Comparison of ENCODE assay signal across 9 cellular contexts in genomic region chr19:47391510-47392223, GRCh38. TPM values are rescaled to one million over a fixed set of nuclear protein-coding genes. Genes with fewer than 3 reads are reported as not detected.
A peak's percentile ranks its signal among the peaks of the same experiment; 100 is the strongest.
DNase-seq lines count a peak whose midpoint lies in the region; ATAC-seq, FAIRE-seq and TF ChIP-seq lines count a peak whose summit lies in the region.
"Had no signal": no experiment of that assay in that cellular context is flagged by ENCODE, and none has a peak within 500 bp of the region (broad histone marks: within the 10 kb centered on the region; RNA-seq: fewer than 3 reads in every experiment).

No MANE protein-coding gene starts in this region.

- H3K36me3 ChIP-seq in DND-41 (ENCODE audit: insufficient read depth, low read length) (no peaks in the 10 kb centered on the region), SK-N-SH (replicated peaks in 1 of 2; ENCODE audit: control insufficient read depth in 1 of 2, insufficient read depth in 2 of 2, low read length in 1 of 2) (no peaks in the 10 kb centered on the region)

- peaks cover 3% of the 10 kb centered on the region for H3K27me3 ChIP-seq in DND-41 (ENCODE audit: insufficient read depth, low read length, poor library complexity)
- no peaks in the 10 kb centered on the region for H3K27me3 ChIP-seq in SK-N-SH (ENCODE audit: insufficient read depth)

- H3K4me2 ChIP-seq in DND-41 (ENCODE audit: insufficient read depth, low read length), result no peak overlapping the region
- H3K4me2 ChIP-seq in SK-N-SH, result no peak overlapping the region

- FAIRE-seq in urothelium cell line (lab: Jason Lieb, UNC), result no peak

- H3K79me2 ChIP-seq in DND-41 (ENCODE audit: insufficient read depth, low read length) (no peaks in the 10 kb centered on the region), SK-N-SH (ENCODE audit: insufficient read depth) (no peaks in the 10 kb centered on the region)

- no peak for TF ChIP-seq EP300 in SK-N-SH (IDR thresholded peaks at IDR 0.05; ENCODE audit: borderline replicate concordance in 1 of 2, low read depth in 1 of 2, low read length in 1 of 2)

- no peaks in the 10 kb centered on the region for H4K20me1 ChIP-seq in DND-41 (ENCODE audit: insufficient read depth, low read length)
- no peaks in the 10 kb centered on the region for H4K20me1 ChIP-seq in SK-N-SH (ENCODE audit: insufficient read depth)

- H3K4me3 ChIP-seq in DND-41 (ENCODE audit: low read depth in 1 of 2, low read length in 2 of 2) (no peak overlapping the region), SK-N-SH (ENCODE audit: low read depth in 2 of 2, low read length in 1 of 2) (no peak overlapping the region; a peak in 1 of 4 replicates)

- intact Hi-C loops in Right ventricle myocardium superior (cut with DNase I), result no loop called here
- intact Hi-C loops in posterior vena cava (cut with DNase I), result loop anchor here (5.0 kb wide), 2 partner anchors 94 to 109 kb away; no protein-coding TSS in a partner anchor

- peaks cover 19% of the 10 kb centered on the region for H3K27me3 Mint-ChIP-seq in activated naive CD4-positive, alpha-beta T cell treated with anti-CD3 and anti-CD28 coated beads, Interleukin-2, amount 10 ng/mL, durations not matched to agents 7 days and 5 days

- no peak overlapping the region for H2AFZ ChIP-seq in DND-41 (ENCODE audit: low read depth, low read length)
- H2AFZ ChIP-seq in SK-N-SH (ENCODE audit: low read depth), result no peak overlapping the region

- TF ChIP-seq CTCF in DND-41 (IDR thresholded peaks at IDR 0.05; ENCODE audit: borderline replicate concordance, extremely low read depth, low read length, poor library complexity, severe bottlenecking), result peak; percentile 95
- TF ChIP-seq CTCF in SK-N-SH (IDR thresholded peaks at IDR 0.05), result peak; percentile 93

- ATAC-seq in DND-41 (ENCODE audit: insufficient read depth, low read depth) (peak; percentile 94), Right ventricle myocardium superior (ENCODE audit: poor library complexity) (peak; percentile 81), HG03469 (IDR thresholded peaks at IDR 0.05; ENCODE audit: unreplicated experiment) (no peak)

- no peaks in the 10 kb centered on the region for H3K36me3 Mint-ChIP-seq in activated naive CD4-positive, alpha-beta T cell treated with anti-CD3 and anti-CD28 coated beads, Interleukin-2, amount 10 ng/mL, durations not matched to agents 7 days and 5 days

- POLR2A ChIA-PET in SK-N-SH (lab: Yijun Ruan, JAX), result no interaction called here

- DNase-seq in DND-41 (peak; percentile 78), Kasumi-1 (lab: John Stamatoyannopoulos, UW) (peak; percentile 72 to 82), SK-N-SH (peak; percentile 82), Right ventricle myocardium superior (peak; percentile 85), posterior vena cava (ENCODE audit: low spot score) (peak; percentile 94), urothelium cell line (ENCODE audit: low spot score) (peak; percentile 77)
- DNase-seq in activated naive CD4-positive, alpha-beta T cell treated with anti-CD3 and anti-CD28 coated beads, Interleukin-2, amount 10 ng/mL, durations not matched to agents 7 days and 5 days, result peak; percentile 90

- H3K9me3 ChIP-seq in DND-41 (ENCODE audit: insufficient read depth, low read length, severe bottlenecking), result no peaks in the 10 kb centered on the region
- no peaks in the 10 kb centered on the region for H3K9me3 ChIP-seq in SK-N-SH

- H3F3A ChIP-seq in SK-N-SH (replicated peaks; ENCODE audit: insufficient read depth), result no peaks in the 10 kb centered on the region

- CTCF ChIA-PET in SK-N-SH (lab: Yijun Ruan, JAX), result interaction anchor here (0.6 to 5.1 kb wide), 52 partner anchors 9 to 373 kb away, joined by 3 to 108 read pairs (median 5); partner anchors contain the start of genes DHX34, INAFM1, MEIS3 and NPAS1
- CTCF ChIA-PET in activated naive CD4-positive, alpha-beta T cell treated with anti-CD3 and anti-CD28 coated beads, Interleukin-2, amount 10 ng/mL, durations not matched to agents 7 days and 5 days (lab: Charles Lee), result interaction anchor here (0.7 to 3.6 kb wide), 19 partner anchors 10 to 379 kb away, joined by 3 to 37 read pairs (median 5); partner anchors contain the start of gene DHX34

- no peaks in the 10 kb centered on the region for H3K9me3 Mint-ChIP-seq in activated naive CD4-positive, alpha-beta T cell treated with anti-CD3 and anti-CD28 coated beads, Interleukin-2, amount 10 ng/mL, durations not matched to agents 7 days and 5 days

- peak; percentile 76 for TF ChIP-seq RAD21 in SK-N-SH (IDR thresholded peaks at IDR 0.05; ENCODE audit: low read length)

- H3K4me3 Mint-ChIP-seq in activated naive CD4-positive, alpha-beta T cell treated with anti-CD3 and anti-CD28 coated beads, Interleukin-2, amount 10 ng/mL, durations not matched to agents 7 days and 5 days, result no peak overlapping the region

- H3K4me1 Mint-ChIP-seq in activated naive CD4-positive, alpha-beta T cell treated with anti-CD3 and anti-CD28 coated beads, Interleukin-2, amount 10 ng/mL, durations not matched to agents 7 days and 5 days, result peaks cover 14% of the 10 kb centered on the region

- H3K9me2 ChIP-seq in SK-N-SH, result no peaks in the 10 kb centered on the region

- H3K27ac Mint-ChIP-seq in activated naive CD4-positive, alpha-beta T cell treated with anti-CD3 and anti-CD28 coated beads, Interleukin-2, amount 10 ng/mL, durations not matched to agents 7 days and 5 days, result no peak overlapping the region

- 47% methylated on average over 15 of the region's 15 CpGs for WGBS in SK-N-SH (ENCODE audit: low lambda C conversion rate)

- H3K9ac ChIP-seq in DND-41 (ENCODE audit: low read depth, low read length) (no peak overlapping the region), SK-N-SH (no peak overlapping the region)

- no peaks in the 10 kb centered on the region for H3K4me1 ChIP-seq in DND-41 (ENCODE audit: insufficient read depth, low read length)
- no peaks in the 10 kb centered on the region for H3K4me1 ChIP-seq in SK-N-SH (ENCODE audit: control insufficient read depth in 1 of 2, insufficient read depth in 2 of 2, low read depth in 1 of 2, low read length in 1 of 2)

- H3K27ac ChIP-seq in DND-41 (ENCODE audit: low read length), result no peak overlapping the region
- no peak overlapping the region for H3K27ac ChIP-seq in SK-N-SH (ENCODE audit: low read depth in 2 of 2, low read length in 1 of 2)
- H3K27ac ChIP-seq: epithelial cell of prostate had no signal

TF ChIP-seq in SK-N-SH, 30 proteins besides CTCF, POLR2A, EP300 and RAD21:
- TF ChIP-seq MAX (IDR thresholded peaks at IDR 0.05; ENCODE audit: low read depth) (no peak), SMC3 (IDR thresholded peaks at IDR 0.05; ENCODE audit: low read depth, low read length) (peak; percentile 70)

RNA-seq across cellular contexts. Expression of gene MEIS3, which starts 27.7 kb away (rescaled TPM):
- 61.0 and 69.8 TPM in 2 replicates for polyA plus RNA-seq in SK-N-SH (2012; rRNA removed)
- 34.6 and 50.3 TPM in 2 replicates for polyA plus RNA-seq in SK-N-SH (2012; cell fraction: cytosol; rRNA removed)
- polyA plus RNA-seq in SK-N-SH (2012; cell fraction: nucleus; rRNA removed), result 160 and 191 TPM in 2 replicates
- total RNA-seq in Right ventricle myocardium superior (3.1 TPM), posterior vena cava (10 to 100 TPM; 24.3 to 26.0 TPM)

RNA-seq across cellular contexts. Expression of gene DHX34, which starts 42.6 kb away (rescaled TPM):
- polyA plus RNA-seq in SK-N-SH (2012; rRNA removed), result 14.8 and 16.4 TPM in 2 replicates
- polyA plus RNA-seq in SK-N-SH (2012; cell fraction: cytosol; rRNA removed), result 5.0 and 8.5 TPM in 2 replicates
- 72.7 and 84.6 TPM in 2 replicates for polyA plus RNA-seq in SK-N-SH (2012; cell fraction: nucleus; rRNA removed)
- total RNA-seq in Right ventricle myocardium superior (6.4 TPM), posterior vena cava (1 to 10 TPM; 7.7 to 7.9 TPM)

RNA-seq across cellular contexts. Expression of gene C5AR2, which starts 59.7 kb away (rescaled TPM):
- polyA plus RNA-seq in SK-N-SH (2012; rRNA removed), result 0.02 TPM in 1 of 2 replicates, not detected in the other
- polyA plus RNA-seq in SK-N-SH (2012; cell fraction: cytosol; rRNA removed), result 0.01 TPM in 1 of 2 replicates, not detected in the other
- polyA plus RNA-seq in SK-N-SH (2012; cell fraction: nucleus; rRNA removed), result 0.05 TPM in 1 of 2 replicates, not detected in the other
- total RNA-seq in Right ventricle myocardium superior, result 0.78 TPM
- total RNA-seq in posterior vena cava, result 1 to 10 TPM; 2.7 to 8.2 TPM
